In genomic region chr21:27564684-27565280, GRCh38 we compare ENCODE assay signal across 8 cellular contexts.
DNase-seq lines count a peak whose midpoint lies in the region; ATAC-seq lines count a peak whose summit lies in the region.

No MANE protein-coding gene starts in this region.

- H3K27me3 ChIP-seq in MG63 (no peaks in the 10 kb centered on the region), adipocyte (replicated peaks; ENCODE audit: control insufficient read depth, insufficient read depth, low read length) (no peaks in the 10 kb centered on the region), right cardiac atrium (ENCODE audit: control insufficient read depth, insufficient read depth) (no peaks in the 10 kb centered on the region)
- no peaks in the 10 kb centered on the region for H3K27me3 ChIP-seq in naive thymus-derived CD4-positive, alpha-beta T cell (ENCODE audit: control insufficient read depth in 2 of 2, insufficient read depth in 2 of 2, low read length in 2 of 2)

- WGBS in right cardiac atrium = 40% methylated on average over 1 of the region's 1 CpG

- H3K4me3 ChIP-seq in MG63 = no peak overlapping the region
- no peak overlapping the region for H3K4me3 ChIP-seq in adipocyte (ENCODE audit: low read length)
- H3K4me3 ChIP-seq in right cardiac atrium (ENCODE audit: low read length) = no peak overlapping the region
- H3K4me3 ChIP-seq in naive thymus-derived CD4-positive, alpha-beta T cell (ENCODE audit: low read length) = no peak overlapping the region

- no peaks in the 10 kb centered on the region for H3K27me3 Mint-ChIP-seq in naive thymus-derived CD4-positive, alpha-beta T cell

- ATAC-seq in right cardiac atrium (peak; percentile 72 to 80), GM19467 (IDR thresholded peaks at IDR 0.05; ENCODE audit: unreplicated experiment) (no peak)
- ATAC-seq in naive thymus-derived CD4-positive, alpha-beta T cell = no peak

- H3K36me3 ChIP-seq in MG63 = peaks cover 3% of the 10 kb centered on the region; the same call in 1 of the 2 replicates
- H3K36me3 ChIP-seq in adipocyte (ENCODE audit: control insufficient read depth, insufficient read depth, low read length, severe bottlenecking) = no peaks in the 10 kb centered on the region
- H3K36me3 ChIP-seq in naive thymus-derived CD4-positive, alpha-beta T cell (ENCODE audit: control insufficient read depth in 2 of 3, insufficient read depth in 3 of 3, low read length in 3 of 3) = no peaks in the 10 kb centered on the region

- no peak overlapping the region for H3K27ac ChIP-seq in right cardiac atrium (ENCODE audit: low read length)
- no peak overlapping the region for H3K27ac ChIP-seq in naive thymus-derived CD4-positive, alpha-beta T cell (ENCODE audit: low read depth, low read length)

- H3K4me1 Mint-ChIP-seq in naive thymus-derived CD4-positive, alpha-beta T cell = no peaks in the 10 kb centered on the region

- intact Hi-C loops in right cardiac atrium (cut with DNase I) = loop anchor here in 3 of 4 donors (5.0 to 10.0 kb wide), 4 partner anchors 140 to 720 kb away; partner anchors contain the start of gene ADAMTS1 (in 1 of the 3)
- intact Hi-C loops in naive thymus-derived CD4-positive, alpha-beta T cell (cut with micrococcal nuclease) = loop anchor here in 1 of 2 donors (5.0 kb wide), 1 partner anchor 717 kb away; the partner anchor contains the start of gene ADAMTS1

- H3K9ac ChIP-seq in adipocyte (ENCODE audit: low read length) = peak overlapping the region; percentile 50

- POLR2A ChIA-PET in naive thymus-derived CD4-positive, alpha-beta T cell (lab: Charles Lee) = no interaction called here

- no peaks in the 10 kb centered on the region for H3K36me3 Mint-ChIP-seq in naive thymus-derived CD4-positive, alpha-beta T cell

- DNase-seq in ELF-1 (ENCODE audit: low read depth, low spot score) (peak; percentile 37), MG63 (peak; percentile 55), adipocyte (ENCODE audit: low read depth) (peak; percentile 75), right cardiac atrium (peak; percentile 39 to 61 (median 59)), superior temporal gyrus (ENCODE audit: extremely low spot score) (peak; percentile 77), GM19238 (ENCODE audit: insufficient read length, low spot score) (no peak)
- DNase-seq in naive thymus-derived CD4-positive, alpha-beta T cell = no peak

- no peak overlapping the region for H3K4me3 Mint-ChIP-seq in naive thymus-derived CD4-positive, alpha-beta T cell

- peaks cover 17% of the 10 kb centered on the region for H3K4me1 ChIP-seq in adipocyte (ENCODE audit: control insufficient read depth, insufficient read depth, low read length)
- H3K4me1 ChIP-seq in right cardiac atrium (ENCODE audit: control insufficient read depth, insufficient read depth, low read length) = peaks cover under 1% of the 10 kb centered on the region
- H3K4me1 ChIP-seq in naive thymus-derived CD4-positive, alpha-beta T cell (ENCODE audit: control insufficient read depth in 2 of 2, insufficient read depth in 2 of 2, low read length in 2 of 2) = no peaks in the 10 kb centered on the region

- no peak overlapping the region for H3K27ac Mint-ChIP-seq in naive thymus-derived CD4-positive, alpha-beta T cell

- CTCF ChIA-PET in naive thymus-derived CD4-positive, alpha-beta T cell (lab: Charles Lee) = no interaction called here

- peaks cover 0 to 6% (median 0%) of the 10 kb centered on the region in 11 donors for H3K9me3 Mint-ChIP-seq in naive thymus-derived CD4-positive, alpha-beta T cell

- 0 out of 2 replicates have a peak, but pooled peaks cover 4% of the 10 kb centered on the region for H3K9me3 ChIP-seq in MG63
- H3K9me3 ChIP-seq in adipocyte (ENCODE audit: control insufficient read depth, low read length) = no peaks in the 10 kb centered on the region
- H3K9me3 ChIP-seq in right cardiac atrium (ENCODE audit: control insufficient read depth, low read length) = no peaks in the 10 kb centered on the region
- no peaks in the 10 kb centered on the region for H3K9me3 ChIP-seq in naive thymus-derived CD4-positive, alpha-beta T cell (ENCODE audit: control insufficient read depth in 2 of 3, low read length in 3 of 3)

Comparison
In these comparisons a context has a peak if more than half of its experiments do, and no peak if none do; other contexts are left out.
1. DNase-seq: peak in ELF-1 (single experiment), MG63 (single experiment), adipocyte (single experiment), right cardiac atrium (3 of 3) and superior temporal gyrus (single experiment); none in naive thymus-derived CD4-positive, alpha-beta T cell (0 of 9) and GM19238 (single experiment).
2. ATAC-seq: peak in right cardiac atrium (2 of 2); none in naive thymus-derived CD4-positive, alpha-beta T cell (single experiment) and GM19467 (single experiment).